In the genomic region with DNA sequence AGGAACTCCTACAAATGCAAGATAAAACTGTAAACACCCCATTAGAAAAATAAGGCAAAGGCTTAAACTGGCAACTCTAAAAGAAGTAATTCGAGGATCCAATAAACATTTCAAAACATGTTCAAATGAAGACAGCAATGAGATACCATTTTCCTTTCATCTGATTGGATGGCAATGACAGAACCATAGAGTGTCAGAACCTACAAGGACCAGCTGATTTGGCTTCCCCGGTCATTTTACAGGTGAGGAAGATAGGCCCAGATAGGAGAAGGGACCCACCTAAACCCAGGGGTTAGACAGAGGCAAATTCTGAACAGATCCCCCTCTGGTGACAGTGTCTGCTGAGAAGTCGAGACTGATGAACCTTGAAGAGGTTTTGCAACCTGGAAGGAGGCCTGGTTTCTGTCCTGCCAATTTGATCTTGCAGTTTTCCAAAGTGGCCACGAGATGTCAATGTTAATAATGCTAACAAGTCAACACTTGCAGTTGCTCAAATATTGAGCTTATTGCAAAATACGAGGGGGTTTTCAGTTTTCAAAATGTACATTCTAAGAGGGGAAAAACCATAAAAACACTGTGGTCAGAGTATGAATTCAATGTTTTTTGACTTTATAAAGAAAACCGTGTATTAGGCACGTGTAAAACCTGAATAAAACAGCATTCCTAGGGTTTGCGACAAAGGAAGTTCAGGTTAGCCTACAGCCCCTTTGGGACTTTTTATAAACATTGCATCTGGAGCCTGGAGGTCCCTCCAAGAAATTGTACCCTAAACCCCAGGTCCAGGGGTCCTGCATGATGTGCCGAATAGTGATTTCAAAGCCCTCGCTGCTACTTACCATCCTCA, we compare ENCODE assay signal across 8 cellular contexts. TPM values are rescaled to one million over a fixed set of nuclear protein-coding genes. Genes with fewer than 3 reads are reported as not detected.
DNase-seq lines count a peak whose midpoint lies in the region; ATAC-seq and TF ChIP-seq lines count a peak whose summit lies in the region.

No MANE protein-coding gene starts in this region.

- no peak for ATAC-seq in mucosa of descending colon
- no peak for ATAC-seq in HG03469 (IDR thresholded peaks at IDR 0.05; ENCODE audit: unreplicated experiment)

- TF ChIP-seq POLR2A in Peyer's patch (IDR thresholded peaks at IDR 0.05), result no peak

- no peaks in the 10 kb centered on the region for H3K9me3 Mint-ChIP-seq in HFFc6

- no peak overlapping the region for H3K27ac Mint-ChIP-seq in HFFc6

- intact Hi-C loops in mucosa of descending colon (cut with DNase I, micrococcal nuclease), result loop anchor here in 1 of 2 donors (1.0 to 2.0 kb wide), 2 partner anchors 49 to 111 kb away; no protein-coding TSS in a partner anchor

- peaks cover 2% of the 10 kb centered on the region for H3K27me3 Mint-ChIP-seq in HFFc6 (ENCODE audit: insufficient read depth)

- H3K4me1 ChIP-seq in Peyer's patch (peaks cover 0 to under 1% (median 0%) of the 10 kb centered on the region in 4 donors), mucosa of descending colon (ENCODE audit: low read depth) (no peaks in the 10 kb centered on the region)

- TF ChIP-seq CTCF in HFFc6 (IDR thresholded peaks at IDR 0.05) (peak; percentile 76), Peyer's patch (IDR thresholded peaks at IDR 0.05) (peak in 5 of 6 experiments; percentile 33 to 59 (median 49)), mucosa of descending colon (IDR thresholded peaks at IDR 0.05) (peak; percentile 18)

- no peaks in the 10 kb centered on the region for H3K27me3 ChIP-seq in Peyer's patch

- H3K27ac ChIP-seq in Peyer's patch, result no peak overlapping the region

- H3K9me3 ChIP-seq in Peyer's patch, result no peaks in the 10 kb centered on the region
- H3K9me3 ChIP-seq in mucosa of descending colon, result no peaks in the 10 kb centered on the region

- peaks cover 8% of the 10 kb centered on the region for H3K4me1 Mint-ChIP-seq in HFFc6 (ENCODE audit: low read depth)

- H3K4me3 ChIP-seq in Peyer's patch (no peak overlapping the region), mucosa of descending colon (no peak overlapping the region)

- H3K36me3 Mint-ChIP-seq in HFFc6 (ENCODE audit: low read depth), result no peaks in the 10 kb centered on the region

- H3K36me3 ChIP-seq in Peyer's patch, result no peaks in the 10 kb centered on the region
- no peaks in the 10 kb centered on the region for H3K36me3 ChIP-seq in mucosa of descending colon (ENCODE audit: low read depth)

- DNase-seq in DMS153 (lab: John Stamatoyannopoulos, UW) (peak; percentile 8), HFFc6 (peak; percentile 51), Peyer's patch (peak in 1 of 3 donors; percentile 55), epidermal melanocyte (ENCODE audit: insufficient read length, low spot score) (peak; percentile 57), mucosa of descending colon (peak in 1 of 3 donors; percentile 30), activated gamma-delta T cell treated with Interleukin-2 at 50 U/mL for 16 hours (no peak)
- no peak for DNase-seq in activated naive CD4-positive, alpha-beta T cell treated with anti-CD3 and anti-CD28 coated beads, Interleukin-2, amount 50 U/mL, for 16 hours

- no peak overlapping the region for H3K4me3 Mint-ChIP-seq in HFFc6

RNA-seq across cellular contexts. Expression of a gene that starts 21.5 kb away (rescaled TPM):
- total RNA-seq in HFFc6 (2021; fragmentation: NEBNext Ultra II Directional; extraction: Animal tissue kit (Norgen Biotek cat#: 25700)), result under 1 TPM in 2 of 6 experiments, not detected in 4; 0.20 to 0.43 TPM
- total RNA-seq in Peyer's patch, result 1 to 10 TPM in 1 of 4 donors, not detected in 3; 6.6 TPM
- under 1 TPM in 1 of 3 donors, not detected in 2; 0.54 TPM for total RNA-seq in mucosa of descending colon

RNA-seq across cellular contexts. Expression of a gene that starts 41.1 kb away (rescaled TPM):
- total RNA-seq in HFFc6 (2021; fragmentation: NEBNext Ultra II Directional; extraction: Animal tissue kit (Norgen Biotek cat#: 25700)), result not detected
- total RNA-seq in Peyer's patch (100 to 1,000 TPM in 1 of 4 donors, 10 to 100 TPM in 1, 1 to 10 TPM in 2; 6.3 to 115 (median 11.6) TPM), mucosa of descending colon (1 to 10 TPM; 6.2 to 9.5 (median 8.4) TPM)

Comparison
In these comparisons a context has a peak if more than half of its experiments do, and no peak if none do; other contexts are left out.
1. DNase-seq: peak in DMS153 (single experiment), HFFc6 (single experiment) and epidermal melanocyte (single experiment); none in activated gamma-delta T cell treated with Interleukin-2 at 50 U/mL for 16 hours (single experiment) and activated naive CD4-positive, alpha-beta T cell treated with anti-CD3 and anti-CD28 coated beads, Interleukin-2, amount 50 U/mL, for 16 hours (single experiment).
2. CTCF ChIP-seq: peak in every context shown above with its lines; median percentile 76 in HFFc6; 49 in Peyer's patch; 18 in mucosa of descending colon.
3. RNA of a gene that starts 41.1 kb away (total RNA-seq): 6.3 to 115 TPM in Peyer's patch and 6.2 to 9.5 TPM in mucosa of descending colon; not detected in HFFc6; every median in the first group is over 4 times any median in the second.